In genomic region chr22:35900483-35901168, GRCh38 we compare ENCODE assay signal across 11 cellular contexts.
DNase-seq lines count a peak whose midpoint lies in the region; ATAC-seq and TF ChIP-seq lines count a peak whose summit lies in the region.
"Had no signal": no experiment of that assay in that cellular context is flagged by ENCODE, and none has a peak within 500 bp of the region (broad histone marks: within the 10 kb centered on the region; RNA-seq: fewer than 3 reads in every experiment).

No MANE protein-coding gene starts in this region.

- peaks cover 14% of the 10 kb centered on the region for H3K4me1 Mint-ChIP-seq in activated CD8-positive, alpha-beta T cell treated with anti-CD3 and anti-CD28 coated beads for 36 hours (ENCODE audit: low read depth)
- peaks cover 11% of the 10 kb centered on the region for H3K4me1 Mint-ChIP-seq in activated CD8-positive, alpha-beta T cell treated with anti-CD3 and anti-CD28 coated beads, Interleukin-2, amount 10 ng/mL, durations not matched to agents 7 days and 5 days (ENCODE audit: low read depth)

- H3K9me3 ChIP-seq in adrenal gland (replicated peaks in 1 of 3): no peaks in the 10 kb centered on the region
- H3K9me3 ChIP-seq: ascending aorta, lower lobe of right lung had no signal

- H3K27me3 ChIP-seq in adrenal gland: no peaks in the 10 kb centered on the region
- H3K27me3 ChIP-seq: ascending aorta had no signal

- no peak overlapping the region for H3K27ac ChIP-seq in adrenal gland
- H3K27ac ChIP-seq: ascending aorta, lower lobe of right lung had no signal

- WGBS in adrenal gland, 4 donors: 69 to 77% (median 72%) methylated on average over 5 of the region's 5 CpGs

- CTCF ChIA-PET in activated CD8-positive, alpha-beta T cell treated with anti-CD3 and anti-CD28 coated beads for 36 hours (lab: Charles Lee): interaction anchor here (1.0 to 1.6 kb wide), 3 partner anchors 26 to 165 kb away, joined by 4 to 5 read pairs (median 5); no protein-coding TSS in a partner anchor
- CTCF ChIA-PET in activated CD8-positive, alpha-beta T cell treated with anti-CD3 and anti-CD28 coated beads, Interleukin-2, amount 10 ng/mL, durations not matched to agents 7 days and 5 days (lab: Charles Lee): interaction anchor here (1.2 kb wide), 2 partner anchors 22 to 274 kb away, joined by 3 to 4 read pairs; no protein-coding TSS in a partner anchor

- peaks cover 11% of the 10 kb centered on the region for H3K27me3 Mint-ChIP-seq in activated CD8-positive, alpha-beta T cell treated with anti-CD3 and anti-CD28 coated beads for 36 hours
- H3K27me3 Mint-ChIP-seq in activated CD8-positive, alpha-beta T cell treated with anti-CD3 and anti-CD28 coated beads, Interleukin-2, amount 10 ng/mL, durations not matched to agents 7 days and 5 days (ENCODE audit: low read depth): peaks cover 14% of the 10 kb centered on the region

- ATAC-seq in activated CD8-positive, alpha-beta T cell treated with anti-CD3 and anti-CD28 coated beads for 36 hours: peak; percentile 42
- ATAC-seq in activated CD8-positive, alpha-beta T cell treated with anti-CD3 and anti-CD28 coated beads, Interleukin-2, amount 10 ng/mL, durations not matched to agents 7 days and 5 days: no peak
- peak; percentile 30 for ATAC-seq in sciatic nerve
- ATAC-seq: lower lobe of right lung had no signal

- H3K4me1 ChIP-seq in adrenal gland (replicated peaks in 1 of 2): peaks cover 3 to 32% of the 10 kb centered on the region in 2 donors

- peak; percentile 7 for DNase-seq in activated CD8-positive, alpha-beta T cell treated with anti-CD3 and anti-CD28 coated beads for 36 hours
- DNase-seq in activated CD8-positive, alpha-beta T cell treated with anti-CD3 and anti-CD28 coated beads, Interleukin-2, amount 10 ng/mL, durations not matched to agents 7 days and 5 days: no peak
- DNase-seq in NCI-H226 (peak; percentile 69), dermis blood vessel endothelial cell (peak; percentile 63), sciatic nerve (ENCODE audit: low spot score) (no peak), adrenal gland (no peak), NCI-H774 (lab: John Stamatoyannopoulos, UW) (no peak), NCI-H446 treated with DMSO at 0.1 percent for 48 hours (lab: John Stamatoyannopoulos, UW) (no peak)
- DNase-seq: lower lobe of right lung, SHP77 treated with DMSO at 0.1 percent for 48 hours had no signal

- H3K36me3 Mint-ChIP-seq in activated CD8-positive, alpha-beta T cell treated with anti-CD3 and anti-CD28 coated beads for 36 hours (ENCODE audit: low read depth): no peaks in the 10 kb centered on the region
- no peaks in the 10 kb centered on the region for H3K36me3 Mint-ChIP-seq in activated CD8-positive, alpha-beta T cell treated with anti-CD3 and anti-CD28 coated beads, Interleukin-2, amount 10 ng/mL, durations not matched to agents 7 days and 5 days (ENCODE audit: low read depth)

- no peaks in the 10 kb centered on the region for H3K36me3 ChIP-seq in adrenal gland (replicated peaks in 1 of 2)
- H3K36me3 ChIP-seq: ascending aorta, lower lobe of right lung had no signal

- H3K9me3 Mint-ChIP-seq in activated CD8-positive, alpha-beta T cell treated with anti-CD3 and anti-CD28 coated beads for 36 hours: no peaks in the 10 kb centered on the region
- no peaks in the 10 kb centered on the region for H3K9me3 Mint-ChIP-seq in activated CD8-positive, alpha-beta T cell treated with anti-CD3 and anti-CD28 coated beads, Interleukin-2, amount 10 ng/mL, durations not matched to agents 7 days and 5 days (ENCODE audit: insufficient read depth)

- no peak for TF ChIP-seq POLR2A in adrenal gland (IDR thresholded peaks at IDR 0.05)

- TF ChIP-seq CTCF in activated CD8-positive, alpha-beta T cell treated with anti-CD3 and anti-CD28 coated beads for 36 hours (IDR thresholded peaks at IDR 0.05): no peak
- TF ChIP-seq CTCF in adrenal gland (IDR thresholded peaks at IDR 0.05): no peak

- intact Hi-C loops in activated CD8-positive, alpha-beta T cell treated with anti-CD3 and anti-CD28 coated beads for 36 hours (cut with micrococcal nuclease): no loop called here
- intact Hi-C loops in sciatic nerve (cut with DNase I): no loop called here
- intact Hi-C loops in adrenal gland (cut with DNase I): no loop called here

- POLR2A ChIA-PET in activated CD8-positive, alpha-beta T cell treated with anti-CD3 and anti-CD28 coated beads for 36 hours (lab: Charles Lee): interaction anchor here (0.6 kb wide), 1 partner anchor 19 kb away, joined by 4 read pairs; no protein-coding TSS in a partner anchor
- POLR2A ChIA-PET in activated CD8-positive, alpha-beta T cell treated with anti-CD3 and anti-CD28 coated beads, Interleukin-2, amount 10 ng/mL, durations not matched to agents 7 days and 5 days (lab: Charles Lee): no interaction called here

- no peak overlapping the region for H3K4me3 Mint-ChIP-seq in activated CD8-positive, alpha-beta T cell treated with anti-CD3 and anti-CD28 coated beads for 36 hours
- H3K4me3 Mint-ChIP-seq in activated CD8-positive, alpha-beta T cell treated with anti-CD3 and anti-CD28 coated beads, Interleukin-2, amount 10 ng/mL, durations not matched to agents 7 days and 5 days: no peak overlapping the region

- H3K27ac Mint-ChIP-seq in activated CD8-positive, alpha-beta T cell treated with anti-CD3 and anti-CD28 coated beads for 36 hours: no peak overlapping the region
- no peak overlapping the region for H3K27ac Mint-ChIP-seq in activated CD8-positive, alpha-beta T cell treated with anti-CD3 and anti-CD28 coated beads, Interleukin-2, amount 10 ng/mL, durations not matched to agents 7 days and 5 days

- H3K4me3 ChIP-seq in adrenal gland: no peak overlapping the region
- H3K4me3 ChIP-seq: ascending aorta, lower lobe of right lung had no signal

Comparison
In these comparisons a context has a peak if more than half of its experiments do, and no peak if none do; other contexts are left out.
1. DNase-seq: peak in activated CD8-positive, alpha-beta T cell treated with anti-CD3 and anti-CD28 coated beads for 36 hours (single experiment), NCI-H226 (single experiment) and dermis blood vessel endothelial cell (single experiment); none in activated CD8-positive, alpha-beta T cell treated with anti-CD3 and anti-CD28 coated beads, Interleukin-2, amount 10 ng/mL, durations not matched to agents 7 days and 5 days (single experiment), sciatic nerve (single experiment), adrenal gland (0 of 7), NCI-H774 (single experiment) and NCI-H446 treated with DMSO at 0.1 percent for 48 hours (single experiment).